9 cellular contexts compared by ENCODE assay signal in the genomic region with DNA sequence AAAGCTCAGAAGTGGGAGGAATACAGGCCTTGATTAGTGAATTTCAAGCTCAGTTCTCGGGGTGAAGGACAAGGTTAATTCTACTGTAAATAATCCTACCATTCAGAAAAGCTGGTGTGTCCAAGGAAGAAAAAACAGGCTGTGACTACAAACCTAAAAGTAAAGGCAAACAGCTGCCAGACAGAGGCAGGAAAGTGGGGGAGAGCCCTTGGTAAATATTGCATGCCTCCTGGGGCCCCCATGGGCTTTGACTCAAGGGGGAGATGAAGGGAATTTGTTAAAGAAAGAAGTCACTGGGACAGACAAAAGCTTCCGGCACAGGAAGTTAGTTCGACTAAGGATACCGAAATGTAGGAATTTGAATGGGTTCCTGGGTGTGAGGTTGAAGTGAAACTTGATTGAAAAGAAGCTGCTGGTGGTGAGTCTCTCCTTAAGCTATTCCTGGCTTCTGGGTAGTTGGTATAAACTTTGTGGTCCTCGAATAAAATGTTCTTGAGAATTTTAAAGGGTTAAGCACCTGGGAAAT. TPM values are rescaled to one million over a fixed set of nuclear protein-coding genes. Genes with fewer than 3 reads are reported as not detected.
DNase-seq lines count a peak whose midpoint lies in the region; TF ChIP-seq lines count a peak whose summit lies in the region.
"Not testable (repeated sequence)": the region's sequence is repeated elsewhere in the genome, so short reads cannot be mapped to it uniquely, and the experiment has no call there.
"Had no signal": no experiment of that assay in that cellular context is flagged by ENCODE, and none has a peak within 500 bp of the region (broad histone marks: within the 10 kb centered on the region; RNA-seq: fewer than 3 reads in every experiment).

No MANE protein-coding gene starts in this region.

- H2BK5ac ChIP-seq in mesenchymal stem cell (ENCODE audit: low read depth, low read length, poor library complexity, severe bottlenecking), result not testable (repeated sequence)

- not testable (repeated sequence) for H3K4me2 ChIP-seq in mesenchymal stem cell (ENCODE audit: low read length, poor library complexity, severe bottlenecking)
- H3K4me2 ChIP-seq in osteoblast (ENCODE audit: insufficient read depth, low read length), result peak overlapping the region; percentile 71

- peaks cover 19% of the 10 kb centered on the region for H3K4me1 Mint-ChIP-seq in chondrocyte (ENCODE audit: low read depth)

- not testable (repeated sequence) for H3K36me3 ChIP-seq in H7 (replicated peaks; ENCODE audit: control insufficient read depth, insufficient read depth, low read length); SK-N-MC (ENCODE audit: insufficient read depth, low read length); mesenchymal stem cell (ENCODE audit: control insufficient read depth in 1 of 2, insufficient read depth in 2 of 2, low read depth in 1 of 2, low read length in 2 of 2); osteoblast (ENCODE audit: insufficient read depth, low read length)

- not testable (repeated sequence) for H3K9me3 ChIP-seq in SK-N-MC (ENCODE audit: low read depth, low read length); mesenchymal stem cell (ENCODE audit: control insufficient read depth, low read length); osteoblast (ENCODE audit: low read depth, low read length)

- H2BK12ac ChIP-seq in mesenchymal stem cell (ENCODE audit: low read length in 2 of 2), result not testable (repeated sequence)

- H2BK15ac ChIP-seq in mesenchymal stem cell (ENCODE audit: low read depth, poor library complexity, severe bottlenecking), result not testable (repeated sequence)

- peak; percentile 39 for DNase-seq in H7
- peak; percentile 15 for DNase-seq in LHCN-M2 (ENCODE audit: low read depth)
- DNase-seq in SK-N-MC (ENCODE audit: low read depth, low spot score); chondrocyte (ENCODE audit: low spot score); osteoblast (ENCODE audit: insufficient read length, low spot score, missing footprints): not testable (repeated sequence)
- peak; percentile 54 for DNase-seq in iPS DF 19.7 (ENCODE audit: low read depth, low spot score)
- peak; percentile 40 for DNase-seq in mesenchymal stem cell

- not testable (repeated sequence) for H4K8ac ChIP-seq in mesenchymal stem cell (ENCODE audit: low read length)

- not testable (repeated sequence) for H3K4me3 ChIP-seq in H7 (ENCODE audit: insufficient read depth, low read depth, low read length); mesenchymal stem cell (ENCODE audit: insufficient read depth in 1 of 2, low read depth in 1 of 2, low read length in 2 of 2); osteoblast (ENCODE audit: insufficient read depth, low read length)
- H3K4me3 ChIP-seq in SK-N-MC, result peak overlapping the region; percentile 63

- not testable (repeated sequence) for H3K79me2 ChIP-seq in osteoblast (ENCODE audit: insufficient read depth, low read length)

- not testable (repeated sequence) for H3K27me3 ChIP-seq in H7 (ENCODE audit: control insufficient read depth, insufficient read depth, low read length); mesenchymal stem cell (ENCODE audit: control insufficient read depth in 1 of 2, insufficient read depth in 1 of 2, low read length in 2 of 2); osteoblast (ENCODE audit: insufficient read depth, low read length)

- not testable (repeated sequence) for TF ChIP-seq CTCF in chondrocyte (IDR thresholded peaks at IDR 0.05); osteoblast (IDR thresholded peaks at IDR 0.05; ENCODE audit: extremely low read depth, low read depth, low read length)

- peak overlapping the region; percentile 70 for H3K9ac ChIP-seq in SK-N-MC (ENCODE audit: insufficient read length)
- peak overlapping the region; percentile 29 for H3K9ac ChIP-seq in mesenchymal stem cell (ENCODE audit: low read length)

- not testable (repeated sequence) for H3K36me3 Mint-ChIP-seq in chondrocyte (ENCODE audit: low read depth)

- not testable (repeated sequence) for H3K79me1 ChIP-seq in mesenchymal stem cell (replicated peaks; ENCODE audit: low read length, poor library complexity, severe bottlenecking)

- no CpG with 5 or more reads among the region's 5 CpGs for WGBS in mesenchymal stem cell

- H3K27ac ChIP-seq in SK-N-MC, result peak overlapping the region; percentile 82; the same call in 1 of the 2 replicates
- H3K27ac ChIP-seq in mesenchymal stem cell (ENCODE audit: low read length, poor library complexity, severe bottlenecking); osteoblast (ENCODE audit: low read depth, low read length): not testable (repeated sequence)

- H3K9me3 Mint-ChIP-seq in chondrocyte (ENCODE audit: low read depth), result not testable (repeated sequence)

- not testable (repeated sequence) for H4K91ac ChIP-seq in mesenchymal stem cell (ENCODE audit: low read length)

- not testable (repeated sequence) for H2AFZ ChIP-seq in mesenchymal stem cell (ENCODE audit: low read depth, low read length)
- H2AFZ ChIP-seq in osteoblast (ENCODE audit: low read length), result peak overlapping the region; percentile 80

- H3K4me3 Mint-ChIP-seq in chondrocyte (ENCODE audit: unreplicated experiment), result not testable (repeated sequence)

- H3K23ac ChIP-seq in mesenchymal stem cell (ENCODE audit: low read length in 2 of 2), result not testable (repeated sequence)

- not testable (repeated sequence) for H2AK5ac ChIP-seq in mesenchymal stem cell (ENCODE audit: low read length, severe bottlenecking)

- not testable (repeated sequence) for H3K4me1 ChIP-seq in mesenchymal stem cell (ENCODE audit: control insufficient read depth, insufficient read depth, low read depth, low read length); osteoblast (ENCODE audit: insufficient read depth, low read length)

- H3K27ac Mint-ChIP-seq in chondrocyte (ENCODE audit: unreplicated experiment), result peak overlapping the region; percentile 43

- not testable (repeated sequence) for H3K14ac ChIP-seq in mesenchymal stem cell (ENCODE audit: low read length in 2 of 2)

- not testable (repeated sequence) for H3K27me3 Mint-ChIP-seq in chondrocyte (ENCODE audit: low read depth)

- H3K18ac ChIP-seq in mesenchymal stem cell (ENCODE audit: low read depth in 1 of 2, low read length in 2 of 2), result not testable (repeated sequence)

- H4K20me1 ChIP-seq in osteoblast (ENCODE audit: insufficient read depth, low read length), result not testable (repeated sequence)

- not testable (repeated sequence) for H2BK120ac ChIP-seq in mesenchymal stem cell (ENCODE audit: low read depth, low read length)

- H3K4ac ChIP-seq in mesenchymal stem cell (ENCODE audit: low read depth in 1 of 2, low read length in 2 of 2), result not testable (repeated sequence)

RNA-seq across cellular contexts. Expression of a gene that starts 30.3 kb away (rescaled TPM):
- total RNA-seq in H7 (2014; rRNA removed; shearing (Covaris generic)), result 289 and 357 TPM in 2 replicates
- total RNA-seq in LHCN-M2 (2014; rRNA removed) (25.6 and 36.9 TPM in 2 replicates), chondrocyte (28.6 to 82.7 TPM (median 75.2 TPM) in 3 replicates), osteoblast (117 and 143 TPM in 2 replicates)
- polyA plus RNA-seq in LHCN-M2 (2012), result 26.4 TPM
- 117 TPM for polyA plus RNA-seq in mesenchymal stem cell (2013, experiment 1 of 2)
- 119 TPM for polyA plus RNA-seq in mesenchymal stem cell (2013, experiment 2 of 2)

RNA-seq across cellular contexts. Expression of a gene that starts 32.9 kb away (rescaled TPM):
- total RNA-seq in H7 (2014; rRNA removed; shearing (Covaris generic)), result 1.4 and 1.7 TPM in 2 replicates
- total RNA-seq in LHCN-M2 (2014; rRNA removed), result not detected in 2 replicates
- polyA plus RNA-seq in LHCN-M2 (2012), result not detected
- 0.60 to 2.3 TPM (median 1.8 TPM) in 3 replicates for total RNA-seq in chondrocyte
- 1.1 TPM for polyA plus RNA-seq in mesenchymal stem cell (2013, experiment 1 of 2)
- polyA plus RNA-seq in mesenchymal stem cell (2013, experiment 2 of 2), result 0.96 TPM
- total RNA-seq in osteoblast, result under 0.01 TPM in 1 of 2 replicates, not detected in the other
- total RNA-seq: Daoy had no signal
- polyA plus RNA-seq: BJ had no signal
